In the genomic region with DNA sequence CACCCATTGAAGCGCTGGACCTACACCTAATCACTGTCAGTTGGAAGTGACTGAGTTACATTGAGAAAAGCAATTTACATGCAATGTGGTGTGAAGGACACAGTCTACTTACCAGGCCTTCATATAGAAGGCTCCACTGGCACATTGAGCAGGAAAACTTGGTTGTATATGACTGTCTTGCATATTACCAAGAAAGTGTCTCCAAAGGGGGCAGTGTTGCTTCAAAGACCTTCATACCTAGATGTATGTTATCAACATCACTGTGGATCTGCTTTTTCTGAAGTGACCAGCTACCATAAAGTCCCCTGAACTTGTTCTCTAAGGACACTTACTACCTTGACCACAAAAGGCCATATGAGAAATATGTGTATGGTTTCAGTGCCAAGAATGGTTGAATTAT, we compare ENCODE assay signal across 9 cellular contexts.
DNase-seq lines count a peak whose midpoint lies in the region; ATAC-seq and TF ChIP-seq lines count a peak whose summit lies in the region.
"Had no signal": no experiment of that assay in that cellular context is flagged by ENCODE, and none has a peak within 500 bp of the region (broad histone marks: within the 10 kb centered on the region; RNA-seq: fewer than 3 reads in every experiment).

No MANE protein-coding gene starts in this region.

- no peaks in the 10 kb centered on the region for H3K79me2 ChIP-seq in OCI-LY3 (ENCODE audit: low read length)

- ATAC-seq in GM18867 (IDR thresholded peaks at IDR 0.05; ENCODE audit: unreplicated experiment): peak; percentile 69
- no peak for ATAC-seq in GM21515 (IDR thresholded peaks at IDR 0.05; ENCODE audit: unreplicated experiment)
- ATAC-seq in psoas muscle: no peak

- in situ Hi-C loops in G401 (cut with HindIII; ENCODE audit: low sequenced_read_pairs): no loop called here

- no peak overlapping the region for H2AFZ ChIP-seq in OCI-LY3 (ENCODE audit: low read depth, low read length)

- 93 to 100% (median 94%) methylated on average over 1 of the region's 1 CpG for WGBS in psoas muscle, 3 donors

- H3K27me3 ChIP-seq in Caco-2 (replicated peaks; ENCODE audit: control insufficient read depth, insufficient read depth, low read length) (no peaks in the 10 kb centered on the region), OCI-LY3 (ENCODE audit: low read depth, low read length) (no peaks in the 10 kb centered on the region), psoas muscle (ENCODE audit: insufficient read depth in 3 of 3, low read length in 2 of 3) (no peaks in the 10 kb centered on the region)
- H3K27me3 ChIP-seq: SJCRH30 had no signal

- no peak overlapping the region for H3K4me3 Mint-ChIP-seq in Caco-2 (ENCODE audit: unreplicated experiment)
- H3K4me3 Mint-ChIP-seq in endothelial cell (ENCODE audit: unreplicated experiment): no peak overlapping the region

- H3K4me1 Mint-ChIP-seq in Caco-2 (ENCODE audit: low read depth, unreplicated experiment) (no peaks in the 10 kb centered on the region), endothelial cell (ENCODE audit: unreplicated experiment) (no peaks in the 10 kb centered on the region)

- H3K9ac ChIP-seq in OCI-LY3 (ENCODE audit: low read length): no peak overlapping the region

- H3K4me2 ChIP-seq in OCI-LY3 (ENCODE audit: low read length): no peak overlapping the region

- H3K27ac Mint-ChIP-seq in Caco-2 (ENCODE audit: unreplicated experiment) (no peak overlapping the region), endothelial cell (ENCODE audit: unreplicated experiment) (no peak overlapping the region)

- H3K4me1 ChIP-seq in Caco-2 (no peaks in the 10 kb centered on the region), OCI-LY3 (ENCODE audit: low read length) (no peaks in the 10 kb centered on the region), psoas muscle (no peaks in the 10 kb centered on the region)
- H3K4me1 ChIP-seq: SJCRH30 had no signal

- intact Hi-C loops in Caco-2 (cut with micrococcal nuclease; ENCODE audit: unreplicated experiment): loop anchor here (1.0 kb wide), 1 partner anchor 119 kb away; no protein-coding TSS in a partner anchor
- intact Hi-C loops in psoas muscle (cut with DNase I): no loop called here

- no peak overlapping the region for H3K4me3 ChIP-seq in Caco-2 (ENCODE audit: low read depth, low read length)
- H3K4me3 ChIP-seq in OCI-LY3 (ENCODE audit: low read length): no peak overlapping the region
- H3K4me3 ChIP-seq in psoas muscle: no peak overlapping the region
- H3K4me3 ChIP-seq: SJCRH30 had no signal

- H3K36me3 ChIP-seq in Caco-2 (ENCODE audit: control insufficient read depth, insufficient read depth, low read length) (no peaks in the 10 kb centered on the region), OCI-LY3 (replicated peaks; ENCODE audit: low read depth, low read length) (no peaks in the 10 kb centered on the region), psoas muscle (ENCODE audit: insufficient read depth in 1 of 2, low read depth in 1 of 2) (no peaks in the 10 kb centered on the region)
- H3K36me3 ChIP-seq: SJCRH30 had no signal

- H3K27me3 Mint-ChIP-seq in Caco-2 (ENCODE audit: insufficient read depth, unreplicated experiment) (no peaks in the 10 kb centered on the region), endothelial cell (ENCODE audit: unreplicated experiment) (no peaks in the 10 kb centered on the region)

- POLR2A ChIA-PET in Caco-2 (lab: Charles Lee): no interaction called here

- BruUV-seq in Caco-2 (replicated peaks; lab: Mats Ljungman, UMichigan): no TSS peak

- H3K36me3 Mint-ChIP-seq in Caco-2 (ENCODE audit: insufficient read depth, unreplicated experiment) (no peaks in the 10 kb centered on the region), endothelial cell (ENCODE audit: low read depth, unreplicated experiment) (no peaks in the 10 kb centered on the region)

- no peaks in the 10 kb centered on the region for H4K20me1 ChIP-seq in OCI-LY3 (ENCODE audit: insufficient read depth, low read length)

- CTCF ChIA-PET in Caco-2 (lab: Charles Lee): no interaction called here

- H3K9me3 ChIP-seq in Caco-2 (no peaks in the 10 kb centered on the region), OCI-LY3 (ENCODE audit: insufficient read depth, low read length) (no peaks in the 10 kb centered on the region), psoas muscle (no peaks in the 10 kb centered on the region)
- H3K9me3 ChIP-seq: SJCRH30 had no signal

- H3K9me3 Mint-ChIP-seq in Caco-2 (ENCODE audit: unreplicated experiment) (no peaks in the 10 kb centered on the region), endothelial cell (ENCODE audit: unreplicated experiment) (no peaks in the 10 kb centered on the region)

- DNase-seq in Caco-2: peak in 1 of 2 experiments; percentile 38
- DNase-seq in endothelial cell (ENCODE audit: low spot score): no peak
- no peak for DNase-seq in G401 (ENCODE audit: low spot score)
- no peak for DNase-seq in AG08395 (ENCODE audit: low spot score)
- DNase-seq in psoas muscle: no peak

- TF ChIP-seq CTCF in Caco-2 (IDR thresholded peaks at IDR 0.05; ENCODE audit: insufficient read depth in 1 of 2, low read depth in 1 of 2, low read length in 1 of 2, severe bottlenecking in 1 of 2, unreplicated experiment in 1 of 2) (peak; percentile 26 to 42), OCI-LY3 (IDR thresholded peaks at IDR 0.05; ENCODE audit: low read depth, low read length) (peak; percentile 37), endothelial cell (IDR thresholded peaks at IDR 0.05; ENCODE audit: unreplicated experiment) (peak; percentile 15), psoas muscle (IDR thresholded peaks at IDR 0.05) (no peak)

- H3K27ac ChIP-seq in OCI-LY3 (ENCODE audit: low read length) (no peak overlapping the region), psoas muscle (no peak overlapping the region)
- H3K27ac ChIP-seq: SJCRH30 had no signal
